In genomic region chr17:47654991-47655390, GRCh38 we compare ENCODE assay signal across 14 cellular contexts. TPM values are rescaled to one million over a fixed set of nuclear protein-coding genes. Genes with fewer than 3 reads are reported as not detected.
A peak's percentile ranks its signal among the peaks of the same experiment; 100 is the strongest.
DNase-seq lines count a peak whose midpoint lies in the region; ATAC-seq and TF ChIP-seq lines count a peak whose summit lies in the region.
"Had no signal": no experiment of that assay in that cellular context is flagged by ENCODE, and none has a peak within 500 bp of the region (broad histone marks: within the 10 kb centered on the region; RNA-seq: fewer than 3 reads in every experiment).

No MANE protein-coding gene starts in this region.

- TF ChIP-seq CTCF in activated B cell treated with CpG ODN at 0.5 μM for 24 hours (IDR thresholded peaks at IDR 0.05): no peak
- TF ChIP-seq CTCF in foreskin fibroblast (IDR thresholded peaks at IDR 0.05; ENCODE audit: low read depth, low read length): no peak

- H3K4me3 ChIP-seq in skeletal muscle satellite cell (ENCODE audit: low read length) (no peak overlapping the region), foreskin fibroblast (ENCODE audit: low read depth in 1 of 2, low read length in 2 of 2) (no peak overlapping the region)
- H3K4me3 ChIP-seq: lung, Peyer's patch had no signal

- CTCF ChIA-PET in activated CD8-positive, alpha-beta memory T cell treated with anti-CD3 and anti-CD28 coated beads, Interleukin-2, amount 10 ng/mL, durations not matched to agents 7 days and 5 days (lab: Charles Lee): interaction anchor here (1.6 to 8.6 kb wide), 2 partner anchors 9 to 78 kb away, joined by 5 to 75 read pairs; partner anchors contain the start of gene TBX21
- CTCF ChIA-PET in activated B cell treated with CpG ODN at 0.5 μM for 24 hours (lab: Charles Lee): interaction anchor here (2.1 kb wide), 1 partner anchor 10 kb away, joined by 7 read pairs; no protein-coding TSS in a partner anchor

- no peak for ATAC-seq in activated CD8-positive, alpha-beta memory T cell treated with anti-CD3 and anti-CD28 coated beads, Interleukin-2, amount 10 ng/mL, durations not matched to agents 7 days and 5 days
- no peak for ATAC-seq in activated B cell treated with CpG ODN at 0.5 μM for 24 hours (ENCODE audit: low read depth)
- ATAC-seq in SK-N-SH treated with all-trans-retinoic acid at 6 μM for 48 hours: no peak
- ATAC-seq in HG03159 (IDR thresholded peaks at IDR 0.05; ENCODE audit: unreplicated experiment): no peak

- POLR2A ChIA-PET in activated B cell treated with CpG ODN at 0.5 μM for 24 hours (lab: Charles Lee): no interaction called here

- no peak overlapping the region for H3K9ac ChIP-seq in skeletal muscle satellite cell (ENCODE audit: low read depth, low read length)
- H3K9ac ChIP-seq: parathyroid adenoma had no signal

- H3K27me3 Mint-ChIP-seq in activated CD8-positive, alpha-beta memory T cell treated with anti-CD3 and anti-CD28 coated beads, Interleukin-2, amount 10 ng/mL, durations not matched to agents 7 days and 5 days: no peaks in the 10 kb centered on the region
- no peaks in the 10 kb centered on the region for H3K27me3 Mint-ChIP-seq in activated B cell treated with CpG ODN at 0.5 μM for 24 hours

- H3K4me3 Mint-ChIP-seq in activated CD8-positive, alpha-beta memory T cell treated with anti-CD3 and anti-CD28 coated beads, Interleukin-2, amount 10 ng/mL, durations not matched to agents 7 days and 5 days: peak overlapping the region; percentile 2
- no peak overlapping the region for H3K4me3 Mint-ChIP-seq in activated B cell treated with CpG ODN at 0.5 μM for 24 hours
- H3K4me3 Mint-ChIP-seq: T-helper 1 cell treated with Interleukin-12 subunit alpha and Interleukin-12 subunit beta and Interleukin-4 antibody, amounts not matched to agents 30 μg/mL and 1 μg/mL, for 36 hours had no signal

- peaks cover 72% of the 10 kb centered on the region for H3K36me3 Mint-ChIP-seq in activated CD8-positive, alpha-beta memory T cell treated with anti-CD3 and anti-CD28 coated beads, Interleukin-2, amount 10 ng/mL, durations not matched to agents 7 days and 5 days
- H3K36me3 Mint-ChIP-seq in activated B cell treated with CpG ODN at 0.5 μM for 24 hours (ENCODE audit: low read depth): peaks cover 77% of the 10 kb centered on the region

- no peaks in the 10 kb centered on the region for H3K9me3 ChIP-seq in skeletal muscle satellite cell (replicated peaks; ENCODE audit: low read length)
- H3K9me3 ChIP-seq: Peyer's patch had no signal

- H3K36me3 ChIP-seq in skeletal muscle satellite cell (ENCODE audit: insufficient read depth, low read length): peaks cover 75% of the 10 kb centered on the region

- peaks cover 33% of the 10 kb centered on the region for H3K4me1 ChIP-seq in skeletal muscle satellite cell (ENCODE audit: control insufficient read depth, insufficient read depth, low read length)
- H3K4me1 ChIP-seq: parathyroid adenoma had no signal

- no peaks in the 10 kb centered on the region for H3K27me3 ChIP-seq in skeletal muscle satellite cell (ENCODE audit: control insufficient read depth, insufficient read depth, low read length)
- H3K27me3 ChIP-seq: Peyer's patch had no signal

- peaks cover 68% of the 10 kb centered on the region for H3K4me1 Mint-ChIP-seq in activated CD8-positive, alpha-beta memory T cell treated with anti-CD3 and anti-CD28 coated beads, Interleukin-2, amount 10 ng/mL, durations not matched to agents 7 days and 5 days
- peaks cover 60% of the 10 kb centered on the region for H3K4me1 Mint-ChIP-seq in activated B cell treated with CpG ODN at 0.5 μM for 24 hours

- no peaks in the 10 kb centered on the region for H3K9me3 Mint-ChIP-seq in activated CD8-positive, alpha-beta memory T cell treated with anti-CD3 and anti-CD28 coated beads, Interleukin-2, amount 10 ng/mL, durations not matched to agents 7 days and 5 days (ENCODE audit: low read depth)
- no peaks in the 10 kb centered on the region for H3K9me3 Mint-ChIP-seq in activated B cell treated with CpG ODN at 0.5 μM for 24 hours
- H3K9me3 Mint-ChIP-seq: T-helper 1 cell treated with Interleukin-12 subunit alpha and Interleukin-12 subunit beta and Interleukin-4 antibody, amounts not matched to agents 30 μg/mL and 1 μg/mL, for 36 hours had no signal

- intact Hi-C loops in activated B cell treated with CpG ODN at 0.5 μM for 24 hours (cut with micrococcal nuclease): loop anchor here (5.0 kb wide), 1 partner anchor 1707 kb away; the partner anchor contains the start of gene ZNF652

- H3K27ac Mint-ChIP-seq in activated CD8-positive, alpha-beta memory T cell treated with anti-CD3 and anti-CD28 coated beads, Interleukin-2, amount 10 ng/mL, durations not matched to agents 7 days and 5 days: peak overlapping the region; percentile 53
- peak overlapping the region; percentile 24 for H3K27ac Mint-ChIP-seq in activated B cell treated with CpG ODN at 0.5 μM for 24 hours
- H3K27ac Mint-ChIP-seq: T-helper 1 cell treated with Interleukin-12 subunit alpha and Interleukin-12 subunit beta and Interleukin-4 antibody, amounts not matched to agents 30 μg/mL and 1 μg/mL, for 36 hours had no signal

- no peak for DNase-seq in activated CD8-positive, alpha-beta memory T cell treated with anti-CD3 and anti-CD28 coated beads, Interleukin-2, amount 10 ng/mL, durations not matched to agents 7 days and 5 days
- no peak for DNase-seq in activated CD8-positive, alpha-beta memory T cell treated with anti-CD3 and anti-CD28 coated beads for 24 hours
- DNase-seq in activated B cell treated with CpG ODN at 0.5 μM for 24 hours: no peak
- DNase-seq in fibroblast of peridontal ligament (ENCODE audit: extremely low read depth): peak; percentile 15
- DNase-seq in foreskin fibroblast: no peak
- DNase-seq: NCI-H446 treated with DMSO at 0.1 percent for 48 hours; Peyer's patch; stimulated activated CD8-positive, alpha-beta memory T cell treated with anti-CD3 and anti-CD28 coated beads, Interleukin-4, amount 100 ng/mL, for 48 hours had no signal

- H3K4me2 ChIP-seq in skeletal muscle satellite cell (ENCODE audit: low read length): peak overlapping the region; percentile 49

TF ChIP-seq in SK-N-SH treated with all-trans-retinoic acid at 6 μM for 48 hours, 23 proteins besides CTCF, POLR2A, EP300 and RAD21 (continues in another document):
- TF ChIP-seq ISL1 (CRISPR knock-in tag; IDR thresholded peaks at IDR 0.05): no peak
- no peak for TF ChIP-seq CSDC2 (CRISPR knock-in tag; IDR thresholded peaks at IDR 0.05)
- no peak for TF ChIP-seq ARNTL (CRISPR knock-in tag; IDR thresholded peaks at IDR 0.05; ENCODE audit: borderline replicate concordance, low read depth)
- no peak for TF ChIP-seq OSR1 (CRISPR knock-in tag; IDR thresholded peaks at IDR 0.05)
- TF ChIP-seq PATZ1 (CRISPR knock-in tag; IDR thresholded peaks at IDR 0.05; ENCODE audit: borderline replicate concordance): no peak
- TF ChIP-seq ZC3H10 (CRISPR knock-in tag; IDR thresholded peaks at IDR 0.05): no peak
- TF ChIP-seq RARB (CRISPR knock-in tag; IDR thresholded peaks at IDR 0.05): no peak
- TF ChIP-seq ZFP3 (CRISPR knock-in tag; IDR thresholded peaks at IDR 0.05): no peak
- no peak for TF ChIP-seq TOX (CRISPR knock-in tag; IDR thresholded peaks at IDR 0.05; ENCODE audit: borderline replicate concordance)
- TF ChIP-seq POU6F1 (CRISPR knock-in tag; IDR thresholded peaks at IDR 0.05; ENCODE audit: borderline replicate concordance, low read depth): no peak
- no peak for TF ChIP-seq SNAI2 (CRISPR knock-in tag; IDR thresholded peaks at IDR 0.05)
- TF ChIP-seq GLIS3 (CRISPR knock-in tag; IDR thresholded peaks at IDR 0.05): no peak
- no peak for TF ChIP-seq PPARA (CRISPR knock-in tag; IDR thresholded peaks at IDR 0.05; ENCODE audit: borderline replicate concordance)

RNA-seq across cellular contexts. Expression of gene KPNB1, which starts 5.3 kb away (rescaled TPM):
- 100 to 1,000 TPM; 413 to 525 TPM for total RNA-seq in activated CD8-positive, alpha-beta memory T cell treated with anti-CD3 and anti-CD28 coated beads, Interleukin-2, amount 10 ng/mL, durations not matched to agents 7 days and 5 days
- 361 and 365 TPM in 2 replicates for total RNA-seq in activated B cell treated with CpG ODN at 0.5 μM for 24 hours
- 337 and 374 TPM in 2 replicates for total RNA-seq in skeletal muscle satellite cell (2012; rRNA removed)

RNA-seq across cellular contexts. Expression of gene TBKBP1, which starts 39.0 kb away (rescaled TPM):
- 1 to 10 TPM; 2.6 to 3.0 TPM for total RNA-seq in activated CD8-positive, alpha-beta memory T cell treated with anti-CD3 and anti-CD28 coated beads, Interleukin-2, amount 10 ng/mL, durations not matched to agents 7 days and 5 days
- total RNA-seq in activated B cell treated with CpG ODN at 0.5 μM for 24 hours: 3.6 and 4.1 TPM in 2 replicates
- 8.9 and 14.6 TPM in 2 replicates for total RNA-seq in skeletal muscle satellite cell (2012; rRNA removed)
